Comparison of ENCODE assay signal across 1 cellular context in genomic region chr16:681746-682427, GRCh38.
TF ChIP-seq lines count a peak whose summit lies in the region.

No MANE protein-coding gene starts in this region.

TF ChIP-seq in K562, 482 proteins besides CTCF, POLR2A, EP300 and RAD21 (continued from another document and continues in another):
- TF ChIP-seq ETS1 (conservative IDR thresholded peaks at IDR 0.05; ENCODE audit: control insufficient read depth, low read depth, low read length), result peak; percentile 42; the same call in 1 of the 2 replicates
- no peak for TF ChIP-seq GATAD2A (IDR thresholded peaks at IDR 0.05)
- TF ChIP-seq ETV1 (tag; conservative IDR thresholded peaks at IDR 0.05; ENCODE audit: low read depth), result no peak; the same call in 1 of the 2 replicates
- TF ChIP-seq HIVEP1 (CRISPR knock-in tag; IDR thresholded peaks at IDR 0.05), result no peak
- TF ChIP-seq PYGO2 (tag; IDR thresholded peaks at IDR 0.05), result no peak
- no peak for TF ChIP-seq HEY1 (CRISPR knock-in tag; IDR thresholded peaks at IDR 0.05; ENCODE audit: borderline replicate concordance)
- peak; percentile 65; the same call in 1 of the 2 replicates for TF ChIP-seq RNF2 (IDR thresholded peaks at IDR 0.05)
- TF ChIP-seq ZNF512 (tag; IDR thresholded peaks at IDR 0.05), result no peak
- no peak for TF ChIP-seq SREBF2 (CRISPR knock-in tag; IDR thresholded peaks at IDR 0.05)
- no peak for TF ChIP-seq SMARCB1 (IDR thresholded peaks at IDR 0.05; ENCODE audit: insufficient read length, low read depth)
- no peak for TF ChIP-seq ZC3H11A (IDR thresholded peaks at IDR 0.05; ENCODE audit: low read depth, low read length)
- TF ChIP-seq NFIC (IDR thresholded peaks at IDR 0.05), result peak; percentile 98
- TF ChIP-seq MCM2 (IDR thresholded peaks at IDR 0.05; ENCODE audit: low read depth), result no peak
- no peak; the same call in 1 of the 2 replicates for TF ChIP-seq STAT5A (IDR thresholded peaks at IDR 0.05; ENCODE audit: borderline replicate concordance, low read length)
- no peak for TF ChIP-seq ZNF668 (CRISPR knock-in tag; IDR thresholded peaks at IDR 0.05)
- TF ChIP-seq SIN3A (IDR thresholded peaks at IDR 0.05; ENCODE audit: borderline replicate concordance in 2 of 2, control insufficient read depth in 1 of 2, low read depth in 2 of 2, low read length in 2 of 2), result peak; percentile 22 to 71; a peak in 2 of 4 replicates
- no peak for TF ChIP-seq KLF16 (IDR thresholded peaks at IDR 0.05)
- TF ChIP-seq BCL6 (CRISPR knock-in tag; IDR thresholded peaks at IDR 0.05), result no peak
- TF ChIP-seq MGA (IDR thresholded peaks at IDR 0.05), result peak; percentile 97
- TF ChIP-seq RCOR1 (IDR thresholded peaks at IDR 0.05; ENCODE audit: borderline replicate concordance in 1 of 2, low read depth in 2 of 2, low read length in 2 of 2), result 0 out of 4 replicates have a peak, but pooled peaks of 1 of the 2 experiments have one; percentile 45
- TF ChIP-seq, protein P1, sequence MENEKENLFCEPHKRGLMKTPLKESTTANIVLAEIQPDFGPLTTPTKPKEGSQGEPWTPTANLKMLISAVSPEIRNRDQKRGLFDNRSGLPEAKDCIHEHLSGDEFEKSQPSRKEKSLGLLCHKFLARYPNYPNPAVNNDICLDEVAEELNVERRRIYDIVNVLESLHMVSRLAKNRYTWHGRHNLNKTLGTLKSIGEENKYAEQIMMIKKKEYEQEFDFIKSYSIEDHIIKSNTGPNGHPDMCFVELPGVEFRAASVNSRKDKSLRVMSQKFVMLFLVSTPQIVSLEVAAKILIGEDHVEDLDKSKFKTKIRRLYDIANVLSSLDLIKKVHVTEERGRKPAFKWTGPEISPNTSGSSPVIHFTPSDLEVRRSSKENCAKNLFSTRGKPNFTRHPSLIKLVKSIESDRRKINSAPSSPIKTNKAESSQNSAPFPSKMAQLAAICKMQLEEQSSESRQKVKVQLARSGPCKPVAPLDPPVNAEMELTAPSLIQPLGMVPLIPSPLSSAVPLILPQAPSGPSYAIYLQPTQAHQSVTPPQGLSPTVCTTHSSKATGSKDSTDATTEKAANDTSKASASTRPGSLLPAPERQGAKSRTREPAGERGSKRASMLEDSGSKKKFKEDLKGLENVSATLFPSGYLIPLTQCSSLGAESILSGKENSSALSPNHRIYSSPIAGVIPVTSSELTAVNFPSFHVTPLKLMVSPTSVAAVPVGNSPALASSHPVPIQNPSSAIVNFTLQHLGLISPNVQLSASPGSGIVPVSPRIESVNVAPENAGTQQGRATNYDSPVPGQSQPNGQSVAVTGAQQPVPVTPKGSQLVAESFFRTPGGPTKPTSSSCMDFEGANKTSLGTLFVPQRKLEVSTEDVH (IDR thresholded peaks at IDR 0.05; ENCODE audit: low read depth, partially characterized antibody), result no peak
- TF ChIP-seq ZNF695 (CRISPR knock-in tag; IDR thresholded peaks at IDR 0.05), result no peak
- TF ChIP-seq ZBTB33 (CRISPR knock-in tag; IDR thresholded peaks at IDR 0.05), result peak; percentile 58
- no peak for TF ChIP-seq ZNF232 (CRISPR knock-in tag; IDR thresholded peaks at IDR 0.05)
- no peak for TF ChIP-seq KDM4B (IDR thresholded peaks at IDR 0.05; ENCODE audit: borderline replicate concordance in 2 of 2, low read depth in 1 of 2)
- peak in 1 of 2 experiments; percentile 80; a peak in 1 of 3 replicates for TF ChIP-seq CBX3 (IDR thresholded peaks at IDR 0.05; ENCODE audit: borderline replicate concordance in 1 of 2, low read length in 2 of 2)
- TF ChIP-seq PRDM10 (IDR thresholded peaks at IDR 0.05; ENCODE audit: partially characterized antibody), result peak; percentile 55
- TF ChIP-seq RBM34 (IDR thresholded peaks at IDR 0.05; ENCODE audit: borderline replicate concordance, insufficient read depth, low read length), result no peak
- no peak for TF ChIP-seq MAFF (IDR thresholded peaks at IDR 0.05; ENCODE audit: low read length)
- peak; percentile 68; the same call in 1 of the 2 replicates for TF ChIP-seq EP400 (IDR thresholded peaks at IDR 0.05)
- no peak for TF ChIP-seq RBBP5 (IDR thresholded peaks at IDR 0.05; ENCODE audit: borderline replicate concordance, insufficient read depth, low read length, poor library complexity, severe bottlenecking)
- no peak for TF ChIP-seq ZNF133 (CRISPR knock-in tag; IDR thresholded peaks at IDR 0.05)
- TF ChIP-seq NCOA4 (IDR thresholded peaks at IDR 0.05; ENCODE audit: partially characterized antibody), result no peak
- TF ChIP-seq ETV6 (IDR thresholded peaks at IDR 0.05; ENCODE audit: borderline replicate concordance in 1 of 2, low read depth in 2 of 2, low read length in 1 of 2), result no peak
- no peak for TF ChIP-seq ETV6 (CRISPR knock-in tag; IDR thresholded peaks at IDR 0.05; ENCODE audit: borderline replicate concordance)
- TF ChIP-seq RBFOX2 (IDR thresholded peaks at IDR 0.05; ENCODE audit: low read depth, low read length), result peak; percentile 52
